9 cellular contexts compared by ENCODE assay signal in genomic region chr3:50194128-50194902, GRCh38. TPM values are rescaled to one million over a fixed set of nuclear protein-coding genes. Genes with fewer than 3 reads are reported as not detected.
DNase-seq lines count a peak whose midpoint lies in the region; ATAC-seq and TF ChIP-seq lines count a peak whose summit lies in the region.
"Had no signal": no experiment of that assay in that cellular context is flagged by ENCODE, and none has a peak within 500 bp of the region (broad histone marks: within the 10 kb centered on the region; RNA-seq: fewer than 3 reads in every experiment).

No MANE protein-coding gene starts in this region.

- no peaks in the 10 kb centered on the region for H3K36me3 Mint-ChIP-seq in activated CD8-positive, alpha-beta T cell treated with anti-CD3 and anti-CD28 coated beads, Interleukin-2, amount 10 ng/mL, durations not matched to agents 7 days and 5 days (ENCODE audit: low read depth)

- H3K9me3 Mint-ChIP-seq in activated CD8-positive, alpha-beta T cell treated with anti-CD3 and anti-CD28 coated beads, Interleukin-2, amount 10 ng/mL, durations not matched to agents 7 days and 5 days (ENCODE audit: insufficient read depth), result no peaks in the 10 kb centered on the region

- CTCF ChIA-PET in activated CD8-positive, alpha-beta T cell treated with anti-CD3 and anti-CD28 coated beads, Interleukin-2, amount 10 ng/mL, durations not matched to agents 7 days and 5 days (lab: Charles Lee), result interaction anchor here (0.7 to 6.7 kb wide), 36 partner anchors 8 to 348 kb away, joined by 3 to 185 read pairs (median 4); partner anchors contain the start of genes GNAI2, HYAL3, IFRD2 and NAA80

- peaks cover 18% of the 10 kb centered on the region for H3K27me3 Mint-ChIP-seq in activated CD8-positive, alpha-beta T cell treated with anti-CD3 and anti-CD28 coated beads, Interleukin-2, amount 10 ng/mL, durations not matched to agents 7 days and 5 days (ENCODE audit: low read depth)

- DNase-seq in NCI-H128 (lab: John Stamatoyannopoulos, UW; ENCODE audit: unreplicated experiment), result peak; percentile 21
- peak; percentile 86 for DNase-seq in activated CD8-positive, alpha-beta T cell treated with anti-CD3 and anti-CD28 coated beads, Interleukin-2, amount 10 ng/mL, durations not matched to agents 7 days and 5 days
- DNase-seq in effector CD8-positive, alpha-beta T cell (lab: John Stamatoyannopoulos, UW), result peak; percentile 83
- peak in 2 of 3 donors; percentile 62 to 75 for DNase-seq in mucosa of descending colon
- DNase-seq in stimulated activated CD8-positive, alpha-beta memory T cell treated with anti-CD3 and anti-CD28 coated beads, Interleukin-4, amount 100 ng/mL, for 1 hour (ENCODE audit: low read depth in 2 of 2, low spot score in 1 of 2), result peak; percentile 53 to 75

- peak; percentile 88 for ATAC-seq in activated CD8-positive, alpha-beta T cell treated with anti-CD3 and anti-CD28 coated beads, Interleukin-2, amount 10 ng/mL, durations not matched to agents 7 days and 5 days
- ATAC-seq in mucosa of descending colon (peak; percentile 69), HG03025 (IDR thresholded peaks at IDR 0.05; ENCODE audit: low FRiP score, unreplicated experiment) (no peak), HG03469 (IDR thresholded peaks at IDR 0.05; ENCODE audit: unreplicated experiment) (no peak)

- POLR2A ChIA-PET in activated CD8-positive, alpha-beta T cell treated with anti-CD3 and anti-CD28 coated beads, Interleukin-2, amount 10 ng/mL, durations not matched to agents 7 days and 5 days (lab: Charles Lee), result interaction anchor here (0.7 to 4.7 kb wide), 8 partner anchors 10 to 48 kb away, joined by 3 to 21 read pairs (median 4); no protein-coding TSS in a partner anchor

- H3K36me3 ChIP-seq in mucosa of descending colon (ENCODE audit: low read depth), result no peaks in the 10 kb centered on the region

- peaks cover 6% of the 10 kb centered on the region for H3K4me1 ChIP-seq in mucosa of descending colon (ENCODE audit: low read depth)

- H3K9me3 ChIP-seq in mucosa of descending colon, result no peaks in the 10 kb centered on the region

- peak overlapping the region; percentile 20 for H3K27ac Mint-ChIP-seq in activated CD8-positive, alpha-beta T cell treated with anti-CD3 and anti-CD28 coated beads, Interleukin-2, amount 10 ng/mL, durations not matched to agents 7 days and 5 days

- TF ChIP-seq CTCF in GM12875 (IDR thresholded peaks at IDR 0.05; ENCODE audit: borderline replicate concordance, insufficient read depth, low read depth, low read length) (peak; percentile 84), mucosa of descending colon (IDR thresholded peaks at IDR 0.05) (no peak)

- H3K4me1 Mint-ChIP-seq in activated CD8-positive, alpha-beta T cell treated with anti-CD3 and anti-CD28 coated beads, Interleukin-2, amount 10 ng/mL, durations not matched to agents 7 days and 5 days (ENCODE audit: low read depth), result peaks cover 16% of the 10 kb centered on the region

- intact Hi-C loops in mucosa of descending colon (cut with DNase I, micrococcal nuclease), result loop anchor here (5.0 to 10.0 kb wide), 2 partner anchors 33 to 80 kb away; partner anchors contain the start of gene LSMEM2 (in 2 of the 2)

- no peak overlapping the region for H3K4me3 Mint-ChIP-seq in activated CD8-positive, alpha-beta T cell treated with anti-CD3 and anti-CD28 coated beads, Interleukin-2, amount 10 ng/mL, durations not matched to agents 7 days and 5 days

- H3K4me3 ChIP-seq in GM12875 (ENCODE audit: low read depth, low read length), result no peak overlapping the region
- H3K4me3 ChIP-seq in mucosa of descending colon, result no peak overlapping the region

RNA-seq across cellular contexts. Expression of gene GNAT1, which starts 2.9 kb away (rescaled TPM):
- not detected for total RNA-seq in activated CD8-positive, alpha-beta T cell treated with anti-CD3 and anti-CD28 coated beads, Interleukin-2, amount 10 ng/mL, durations not matched to agents 7 days and 5 days
- total RNA-seq in mucosa of descending colon, result not detected
- total RNA-seq: lower leg skin had no signal

RNA-seq across cellular contexts. Expression of gene SLC38A3, which starts 10.8 kb away (rescaled TPM):
- total RNA-seq in activated CD8-positive, alpha-beta T cell treated with anti-CD3 and anti-CD28 coated beads, Interleukin-2, amount 10 ng/mL, durations not matched to agents 7 days and 5 days, result not detected
- total RNA-seq in mucosa of descending colon, result under 1 TPM in 2 of 3 donors, not detected in 1; 0.29 to 0.32 TPM

RNA-seq across cellular contexts. Expression of gene SEMA3F, which starts 39.2 kb away (rescaled TPM):
- total RNA-seq in activated CD8-positive, alpha-beta T cell treated with anti-CD3 and anti-CD28 coated beads, Interleukin-2, amount 10 ng/mL, durations not matched to agents 7 days and 5 days, result not detected
- total RNA-seq in mucosa of descending colon, result 10 to 100 TPM; 10.7 to 15.3 (median 14.6) TPM

RNA-seq across cellular contexts. Expression of gene GNAI2, which starts 41.7 kb away (rescaled TPM):
- 100 to 1,000 TPM; 515 to 531 TPM for total RNA-seq in activated CD8-positive, alpha-beta T cell treated with anti-CD3 and anti-CD28 coated beads, Interleukin-2, amount 10 ng/mL, durations not matched to agents 7 days and 5 days
- 100 to 1,000 TPM in 1 of 3 donors, 10 to 100 TPM in 2; 47.0 to 190 (median 96.4) TPM for total RNA-seq in mucosa of descending colon

Comparison
In these comparisons a context has a peak if more than half of its experiments do, and no peak if none do; other contexts are left out.
1. DNase-seq: peak in every context shown above with its lines; median percentile 86 in activated CD8-positive, alpha-beta T cell treated with anti-CD3 and anti-CD28 coated beads, Interleukin-2, amount 10 ng/mL, durations not matched to agents 7 days and 5 days; 83 in effector CD8-positive, alpha-beta T cell; 68 in mucosa of descending colon; 64 in stimulated activated CD8-positive, alpha-beta memory T cell treated with anti-CD3 and anti-CD28 coated beads, Interleukin-4, amount 100 ng/mL, for 1 hour; 21 in NCI-H128.
2. ATAC-seq: peak in activated CD8-positive, alpha-beta T cell treated with anti-CD3 and anti-CD28 coated beads, Interleukin-2, amount 10 ng/mL, durations not matched to agents 7 days and 5 days (single experiment) and mucosa of descending colon (single experiment); none in HG03025 (single experiment) and HG03469 (single experiment).
3. RNA of gene SEMA3F, which starts 39.2 kb away (total RNA-seq): 10.7 to 15.3 TPM in mucosa of descending colon; not detected in activated CD8-positive, alpha-beta T cell treated with anti-CD3 and anti-CD28 coated beads, Interleukin-2, amount 10 ng/mL, durations not matched to agents 7 days and 5 days; every median in the first group is over 4 times any median in the second.